ENCODE assay signal across 22 cellular contexts in the genomic region with DNA sequence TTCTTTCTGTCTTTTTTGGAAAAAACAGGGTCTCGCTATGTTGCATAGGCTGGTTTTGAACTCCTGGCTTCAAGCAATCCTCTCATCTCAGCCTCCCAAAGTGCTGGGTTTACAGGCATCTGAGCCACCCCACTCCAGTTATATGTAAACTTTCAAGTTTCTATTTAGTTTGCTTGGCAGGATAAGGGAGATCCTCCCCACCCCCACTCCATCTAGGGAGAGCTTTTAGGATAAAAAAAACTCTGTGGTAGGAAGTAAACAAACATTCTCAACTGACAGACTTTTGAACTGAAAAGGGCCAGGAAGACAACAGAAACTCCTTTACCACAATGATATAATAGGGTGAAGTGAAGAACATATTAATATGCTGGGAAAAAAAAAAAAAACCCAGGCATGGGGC. TPM values are rescaled to one million over a fixed set of nuclear protein-coding genes. Genes with fewer than 3 reads are reported as not detected.
DNase-seq lines count a peak whose midpoint lies in the region; ATAC-seq, FAIRE-seq and TF ChIP-seq lines count a peak whose summit lies in the region.
"Had no signal": no experiment of that assay in that cellular context is flagged by ENCODE, and none has a peak within 500 bp of the region (broad histone marks: within the 10 kb centered on the region; RNA-seq: fewer than 3 reads in every experiment).

No MANE protein-coding gene starts in this region.

- no peaks in the 10 kb centered on the region for H3K9me3 Mint-ChIP-seq in activated CD4-positive, alpha-beta T cell treated with anti-CD3 and anti-CD28 coated beads, Interleukin-2, amount 10 ng/mL, durations not matched to agents 24 days and 14 days
- H3K9me3 Mint-ChIP-seq in activated CD4-positive, alpha-beta T cell treated with anti-CD3 and anti-CD28 coated beads for 36 hours (ENCODE audit: low read depth): no peaks in the 10 kb centered on the region
- H3K9me3 Mint-ChIP-seq: activated naive CD4-positive, alpha-beta T cell treated with anti-CD3 and anti-CD28 coated beads, Interleukin-2, amount 50 U/mL, for 72 hours; activated T-cell treated with anti-CD3 and anti-CD28 coated beads, Interleukin-2, amount 50 U/mL, for 4 hours; naive B cell had no signal

- TF ChIP-seq POLR2A in esophagus squamous epithelium (IDR thresholded peaks at IDR 0.05): no peak

- H3K4me2 ChIP-seq in MM.1S (ENCODE audit: low read depth, low read length) (peak overlapping the region; percentile 35; the same call in 1 of the 2 replicates), smooth muscle cell (no peak overlapping the region)

- peaks cover 36% of the 10 kb centered on the region for H3K4me1 Mint-ChIP-seq in activated CD4-positive, alpha-beta T cell treated with anti-CD3 and anti-CD28 coated beads, Interleukin-2, amount 10 ng/mL, durations not matched to agents 24 days and 14 days
- H3K4me1 Mint-ChIP-seq in activated CD4-positive, alpha-beta T cell treated with anti-CD3 and anti-CD28 coated beads for 36 hours: peaks cover 28% of the 10 kb centered on the region

- H3K79me2 ChIP-seq in MM.1S (ENCODE audit: low read length) (no peaks in the 10 kb centered on the region), smooth muscle cell (ENCODE audit: low read depth) (no peaks in the 10 kb centered on the region)

- intact Hi-C loops in activated CD4-positive, alpha-beta T cell treated with anti-CD3 and anti-CD28 coated beads, Interleukin-2, amount 10 ng/mL, durations not matched to agents 24 days and 14 days (cut with micrococcal nuclease): loop anchor here (2.0 kb wide), 1 partner anchor 111 kb away; no protein-coding TSS in a partner anchor
- intact Hi-C loops in activated CD4-positive, alpha-beta T cell treated with anti-CD3 and anti-CD28 coated beads for 36 hours (cut with DNase I, micrococcal nuclease): loop anchor here in 1 of 2 experiments (1.0 kb wide), 2 partner anchors 110 to 150 kb away; no protein-coding TSS in a partner anchor
- intact Hi-C loops in esophagus squamous epithelium (cut with DNase I): no loop called here

- H3K9me3 ChIP-seq in MM.1S (replicated peaks; ENCODE audit: insufficient read depth, low read length): no peaks in the 10 kb centered on the region
- no peaks in the 10 kb centered on the region for H3K9me3 ChIP-seq in esophagus squamous epithelium
- H3K9me3 ChIP-seq in smooth muscle cell (replicated peaks; ENCODE audit: low read depth): no peaks in the 10 kb centered on the region
- H3K9me3 ChIP-seq: ovary, sigmoid colon, stomach had no signal

- TF ChIP-seq CTCF in MM.1S (IDR thresholded peaks at IDR 0.05; ENCODE audit: low read length) (no peak), esophagus squamous epithelium (IDR thresholded peaks at IDR 0.05) (no peak), smooth muscle cell (IDR thresholded peaks at IDR 0.05; ENCODE audit: borderline replicate concordance, insufficient read depth, poor library complexity, severe bottlenecking) (no peak)

- H3K27ac Mint-ChIP-seq in activated CD4-positive, alpha-beta T cell treated with anti-CD3 and anti-CD28 coated beads, Interleukin-2, amount 10 ng/mL, durations not matched to agents 24 days and 14 days: peak overlapping the region; percentile 32
- no peak overlapping the region for H3K27ac Mint-ChIP-seq in activated CD4-positive, alpha-beta T cell treated with anti-CD3 and anti-CD28 coated beads for 36 hours
- H3K27ac Mint-ChIP-seq: activated naive CD4-positive, alpha-beta T cell treated with anti-CD3 and anti-CD28 coated beads, Interleukin-2, amount 50 U/mL, for 72 hours; endodermal cell had no signal

- CTCF ChIA-PET in activated CD4-positive, alpha-beta T cell treated with anti-CD3 and anti-CD28 coated beads for 36 hours (lab: Charles Lee): no interaction called here

- peaks cover 2% of the 10 kb centered on the region for H3K36me3 Mint-ChIP-seq in activated CD4-positive, alpha-beta T cell treated with anti-CD3 and anti-CD28 coated beads, Interleukin-2, amount 10 ng/mL, durations not matched to agents 24 days and 14 days (ENCODE audit: low read depth)
- H3K36me3 Mint-ChIP-seq in activated CD4-positive, alpha-beta T cell treated with anti-CD3 and anti-CD28 coated beads for 36 hours (ENCODE audit: low read depth): no peaks in the 10 kb centered on the region
- H3K36me3 Mint-ChIP-seq: activated naive CD4-positive, alpha-beta T cell treated with anti-CD3 and anti-CD28 coated beads, Interleukin-2, amount 50 U/mL, for 72 hours; naive B cell had no signal

- H2AFZ ChIP-seq in MM.1S (ENCODE audit: low read length) (no peak overlapping the region), smooth muscle cell (ENCODE audit: low read depth) (no peak overlapping the region)

- H3K4me3 ChIP-seq in MM.1S (ENCODE audit: low read length) (no peak overlapping the region), esophagus squamous epithelium (no peak overlapping the region), smooth muscle cell (no peak overlapping the region)
- H3K4me3 ChIP-seq: GM12878, ovary, sigmoid colon, stomach had no signal

- peak; percentile 62 for DNase-seq in activated CD4-positive, alpha-beta T cell treated with anti-CD3 and anti-CD28 coated beads, Interleukin-2, amount 10 ng/mL, durations not matched to agents 24 days and 14 days
- DNase-seq in activated CD4-positive, alpha-beta T cell treated with anti-CD3 and anti-CD28 coated beads for 36 hours: no peak
- DNase-seq in MM.1S: peak; percentile 27
- no peak for DNase-seq in esophagus squamous epithelium (lab: John Stamatoyannopoulos, UW)
- DNase-seq in smooth muscle cell (lab: John Stamatoyannopoulos, UW; ENCODE audit: unreplicated experiment): no peak
- no peak for DNase-seq in D341Med (ENCODE audit: low spot score)
- DNase-seq in NCI-H146 (lab: John Stamatoyannopoulos, UW): no peak
- no peak for DNase-seq in frontal cortex (ENCODE audit: low spot score in 2 of 2)
- DNase-seq: C1 segment of cervical spinal cord, naive B cell, NCI-H1092, NCI-H510A treated with DMSO at 0.1 percent for 48 hours, ovary, SHP77, sigmoid colon had no signal

- POLR2A ChIA-PET in activated CD4-positive, alpha-beta T cell treated with anti-CD3 and anti-CD28 coated beads for 36 hours (lab: Charles Lee): interaction anchor here (0.6 kb wide), 1 partner anchor 9 kb away, joined by 3 read pairs; no protein-coding TSS in a partner anchor

- H3K27ac ChIP-seq in MM.1S (ENCODE audit: low read length) (no peak overlapping the region), esophagus squamous epithelium (peak overlapping the region in 3 of 4 donors; percentile 34 to 76 (median 35)), smooth muscle cell (ENCODE audit: low read depth) (peak overlapping the region; percentile 96)
- H3K27ac ChIP-seq: ovary, sigmoid colon, stomach had no signal

- FAIRE-seq in frontal cortex (lab: Jason Lieb, UNC): no peak
- FAIRE-seq: A204.1, kidney had no signal

- ATAC-seq in activated CD4-positive, alpha-beta T cell treated with anti-CD3 and anti-CD28 coated beads for 36 hours: no peak

- no peak overlapping the region for H3K4me3 Mint-ChIP-seq in activated CD4-positive, alpha-beta T cell treated with anti-CD3 and anti-CD28 coated beads, Interleukin-2, amount 10 ng/mL, durations not matched to agents 24 days and 14 days
- H3K4me3 Mint-ChIP-seq in activated CD4-positive, alpha-beta T cell treated with anti-CD3 and anti-CD28 coated beads for 36 hours: no peak overlapping the region
- H3K4me3 Mint-ChIP-seq: activated T-cell treated with anti-CD3 and anti-CD28 coated beads, Interleukin-2, amount 50 U/mL, for 4 hours; endodermal cell had no signal

- 90 to 100% methylated on average over 1 of the region's 1 CpG for WGBS in esophagus squamous epithelium, 2 donors
- WGBS in smooth muscle cell (ENCODE audit: low lambda C conversion rate): 96% methylated on average over 1 of the region's 1 CpG

- H3F3A ChIP-seq in MM.1S (ENCODE audit: insufficient read depth, low read length) (peaks cover 4% of the 10 kb centered on the region; the same call in 1 of the 2 replicates), smooth muscle cell (ENCODE audit: low read depth) (no peaks in the 10 kb centered on the region)

- no peaks in the 10 kb centered on the region for H3K9me2 ChIP-seq in MM.1S (replicated peaks; ENCODE audit: insufficient read depth, low read length)

- H3K27me3 ChIP-seq in MM.1S (replicated peaks; ENCODE audit: insufficient read depth, low read length) (no peaks in the 10 kb centered on the region), esophagus squamous epithelium (no peaks in the 10 kb centered on the region), smooth muscle cell (ENCODE audit: low read depth) (no peaks in the 10 kb centered on the region)
- H3K27me3 ChIP-seq: ovary, sigmoid colon, stomach had no signal

- peaks cover 24% of the 10 kb centered on the region for H3K4me1 ChIP-seq in MM.1S (ENCODE audit: low read length)
- peaks cover 0 to 33% (median 11%) of the 10 kb centered on the region in 3 donors for H3K4me1 ChIP-seq in esophagus squamous epithelium
- H3K4me1 ChIP-seq in smooth muscle cell (ENCODE audit: low read depth): peaks cover 3% of the 10 kb centered on the region

- no peak overlapping the region for H3K9ac ChIP-seq in MM.1S (ENCODE audit: low read length)
- H3K9ac ChIP-seq in smooth muscle cell (ENCODE audit: low read depth): no peak overlapping the region

- no peaks in the 10 kb centered on the region for H3K27me3 Mint-ChIP-seq in activated CD4-positive, alpha-beta T cell treated with anti-CD3 and anti-CD28 coated beads, Interleukin-2, amount 10 ng/mL, durations not matched to agents 24 days and 14 days
- no peaks in the 10 kb centered on the region for H3K27me3 Mint-ChIP-seq in activated CD4-positive, alpha-beta T cell treated with anti-CD3 and anti-CD28 coated beads for 36 hours
- H3K27me3 Mint-ChIP-seq: naive B cell had no signal

- H3K36me3 ChIP-seq in MM.1S (replicated peaks; ENCODE audit: insufficient read depth, low read length) (no peaks in the 10 kb centered on the region), esophagus squamous epithelium (no peaks in the 10 kb centered on the region), smooth muscle cell (ENCODE audit: low read depth) (no peaks in the 10 kb centered on the region)
- H3K36me3 ChIP-seq: ovary, sigmoid colon, stomach had no signal

- H4K20me1 ChIP-seq in MM.1S (ENCODE audit: insufficient read depth, low read length) (no peaks in the 10 kb centered on the region), smooth muscle cell (ENCODE audit: low read depth) (no peaks in the 10 kb centered on the region)

RNA-seq across cellular contexts. Expression of a gene that starts 41.0 kb away (rescaled TPM):
- 36.8 and 38.1 TPM in 2 replicates for total RNA-seq in activated CD4-positive, alpha-beta T cell treated with anti-CD3 and anti-CD28 coated beads, Interleukin-2, amount 10 ng/mL, durations not matched to agents 24 days and 14 days
- total RNA-seq in activated CD4-positive, alpha-beta T cell treated with anti-CD3 and anti-CD28 coated beads for 36 hours: 10 to 100 TPM; 19.4 to 20.5 TPM
- total RNA-seq in esophagus squamous epithelium: 10 to 100 TPM in 3 of 4 donors, 1 to 10 TPM in 1; 7.9 to 25.3 (median 18.8) TPM
- total RNA-seq in smooth muscle cell: 11.3 and 12.8 TPM in 2 replicates
- 7.7 and 11.9 TPM in 2 replicates for polyA plus RNA-seq in smooth muscle cell
- total RNA-seq in frontal cortex: 19.2 TPM

Comparison
In these comparisons a context has a peak if more than half of its experiments do, and no peak if none do; other contexts are left out.
1. DNase-seq: peak in activated CD4-positive, alpha-beta T cell treated with anti-CD3 and anti-CD28 coated beads, Interleukin-2, amount 10 ng/mL, durations not matched to agents 24 days and 14 days (single experiment) and MM.1S (single experiment); none in activated CD4-positive, alpha-beta T cell treated with anti-CD3 and anti-CD28 coated beads for 36 hours (single experiment), esophagus squamous epithelium (single experiment), smooth muscle cell (single experiment), D341Med (single experiment), NCI-H146 (single experiment) and frontal cortex (0 of 2).